In genomic region chr3:53583161-53583690, GRCh38 we compare ENCODE assay signal across 30 cellular contexts.
"Had no signal": no experiment of that assay in that cellular context is flagged by ENCODE, and none has a peak within 500 bp of the region (broad histone marks: within the 10 kb centered on the region; RNA-seq: fewer than 3 reads in every experiment).

No MANE protein-coding gene starts in this region.

- H3K9me3 ChIP-seq: ascending aorta, Peyer's patch had no signal

- H3K27ac ChIP-seq: ascending aorta, Peyer's patch had no signal

- ATAC-seq: activated CD4-positive, alpha-beta T cell treated with anti-CD3 and anti-CD28 coated beads for 36 hours; activated CD4-positive, CD25-positive, alpha-beta regulatory T cell treated with anti-CD3 and anti-CD28 coated beads, Interleukin-2, amount 50 U/mL, for 24 hours; activated CD8-positive, alpha-beta T cell treated with anti-CD3 and anti-CD28 coated beads, Interleukin-2, amount 10 ng/mL, durations not matched to agents 7 days and 5 days; PC-3; Right ventricle myocardium inferior; SK-N-SH treated with all-trans-retinoic acid at 6 μM for 48 hours; T-cell; WTC11 had no signal

- H3K4me1 ChIP-seq: ascending aorta, Peyer's patch had no signal

- H3K27me3 ChIP-seq: ascending aorta, Peyer's patch had no signal

- H3K4me3 ChIP-seq: ascending aorta, Peyer's patch had no signal

- DNase-seq: activated CD4-positive, alpha-beta T cell treated with anti-CD3 and anti-CD28 coated beads for 36 hours; activated CD4-positive, alpha-beta T cell treated with anti-CD3 and anti-CD28 coated beads, Interleukin-2, amount 10 ng/mL, durations not matched to agents 7 days and 5 days; activated CD4-positive, alpha-beta T cell treated with anti-CD3 and anti-CD28 coated beads, Interleukin-2, amount 50 U/mL, for 48 hours; activated CD8-positive, alpha-beta T cell treated with anti-CD3 and anti-CD28 coated beads, Interleukin-2, amount 10 ng/mL, durations not matched to agents 7 days and 5 days; activated gamma-delta T cell; activated naive CD4-positive, alpha-beta T cell treated with Interleukin-2 at 50 U/mL for 16 hours; activated naive CD8-positive, alpha-beta T cell treated with anti-CD3 and anti-CD28 coated beads, Interleukin-2, amount 10 ng/mL, durations not matched to agents 7 days and 5 days; activated T-cell treated with anti-CD3 and anti-CD28 coated beads, Interleukin-2, amount 50 U/mL, for 24 hours; amygdala; caudate nucleus; cerebellar nuclear complex; NCI-H1105; NCI-H1417 treated with DMSO at 0.1 percent for 48 hours; NCI-H187 treated with DMSO at 0.1 percent for 48 hours; NCI-H2081; NCI-H345; NCI-H524 treated with DMSO at 0.1 percent for 48 hours; NK-92 treated with Interleukin-12 subunit alpha and Interleukin-12 subunit beta, amount 100 ng/mL, for 24 hours; PC-3; Peyer's patch; RPMI8226; SIG-M5; T-cell; T-helper 2 cell; T1000 had no signal

- H3K36me3 ChIP-seq: ascending aorta, Peyer's patch had no signal
